In genomic region chr22:30399718-30400117, GRCh38 we compare ENCODE assay signal across 21 cellular contexts.
"Had no signal": no experiment of that assay in that cellular context is flagged by ENCODE, and none has a peak within 500 bp of the region (broad histone marks: within the 10 kb centered on the region; RNA-seq: fewer than 3 reads in every experiment).

No MANE protein-coding gene starts in this region.

- H3K27me3 ChIP-seq: body of pancreas, sigmoid colon, thyroid gland had no signal

- DNase-seq: activated CD4-positive, alpha-beta T cell treated with anti-CD3 and anti-CD28 coated beads for 36 hours; activated naive CD4-positive, alpha-beta T cell treated with anti-CD3 and anti-CD28 coated beads, Interleukin-2, amount 10 ng/mL, durations not matched to agents 7 days and 5 days; body of pancreas; cerebellar nuclear complex; dermis blood vessel endothelial cell; heart left ventricle; left ventricle myocardium inferior; posterior cingulate gyrus; sigmoid colon; stimulated activated CD4-positive, alpha-beta T cell treated with anti-CD3 and anti-CD28 coated beads, Interleukin-15, amount 100 ng/mL, for 24 hours; stimulated activated CD4-positive, alpha-beta T cell treated with anti-CD3 and anti-CD28 coated beads, Interleukin-4, amount 100 ng/mL, for 4 hours; stimulated activated naive CD8-positive, alpha-beta T cell treated with anti-CD3 and anti-CD28 coated beads, Interleukin-15, amount 100 ng/mL, for 72 hours; T-cell; thyroid gland had no signal

- ATAC-seq: activated CD4-positive, alpha-beta T cell treated with anti-CD3 and anti-CD28 coated beads for 36 hours; body of pancreas; stimulated activated naive CD8-positive, alpha-beta T cell treated with anti-CD3 and anti-CD28 coated beads, Interleukin-15, amount 100 ng/mL, for 72 hours; T-cell had no signal

- FAIRE-seq: endometrium, frontal cortex, islet of Langerhans, urothelium cell line had no signal

- H3K27ac Mint-ChIP-seq: activated CD4-positive, alpha-beta T cell treated with anti-CD3 and anti-CD28 coated beads for 36 hours had no signal

- H3K27me3 Mint-ChIP-seq: activated CD4-positive, alpha-beta T cell treated with anti-CD3 and anti-CD28 coated beads for 36 hours; stimulated activated naive CD8-positive, alpha-beta T cell treated with anti-CD3 and anti-CD28 coated beads, Interleukin-15, amount 100 ng/mL, for 72 hours had no signal

- H3K4me3 Mint-ChIP-seq: activated naive CD4-positive, alpha-beta T cell treated with anti-CD3 and anti-CD28 coated beads, Interleukin-2, amount 10 ng/mL, durations not matched to agents 7 days and 5 days had no signal

- H3K36me3 ChIP-seq: heart left ventricle, left ventricle myocardium inferior, neutrophil, sigmoid colon, thyroid gland had no signal

- H3K27ac ChIP-seq: body of pancreas, heart left ventricle, left ventricle myocardium inferior, neutrophil, sigmoid colon, SK-N-MC, thyroid gland, VCaP had no signal

- H3K9me3 ChIP-seq: body of pancreas, heart left ventricle, left ventricle myocardium inferior, neutrophil, sigmoid colon, thyroid gland had no signal

- H3K4me3 ChIP-seq: body of pancreas, heart left ventricle, left ventricle myocardium inferior, sigmoid colon, SK-N-MC, thyroid gland had no signal

- H3K9me3 Mint-ChIP-seq: activated naive CD4-positive, alpha-beta T cell treated with anti-CD3 and anti-CD28 coated beads, Interleukin-2, amount 10 ng/mL, durations not matched to agents 7 days and 5 days; stimulated activated naive CD8-positive, alpha-beta T cell treated with anti-CD3 and anti-CD28 coated beads, Interleukin-15, amount 100 ng/mL, for 72 hours; T-cell had no signal
